15 cellular contexts compared by ENCODE assay signal in the genomic region with DNA sequence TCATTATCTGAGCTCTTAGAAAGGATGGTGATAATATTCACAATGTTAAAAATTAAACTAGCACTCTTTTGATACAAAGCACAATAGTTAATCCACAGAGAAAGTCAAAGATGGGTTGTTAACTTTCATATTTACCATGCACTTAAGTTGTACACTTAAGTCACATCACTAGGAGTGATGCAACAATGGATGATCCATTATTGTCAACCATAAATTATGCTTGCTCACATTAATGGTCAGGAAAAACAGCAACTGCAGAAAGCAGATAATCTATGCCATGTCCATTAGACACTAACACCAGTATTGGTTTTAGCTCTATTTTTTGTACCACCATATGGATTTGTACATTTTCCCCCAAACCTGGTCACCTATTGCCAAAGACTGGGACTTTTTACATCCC.
DNase-seq lines count a peak whose midpoint lies in the region; TF ChIP-seq lines count a peak whose summit lies in the region.
"Had no signal": no experiment of that assay in that cellular context is flagged by ENCODE, and none has a peak within 500 bp of the region (broad histone marks: within the 10 kb centered on the region; RNA-seq: fewer than 3 reads in every experiment).

No MANE protein-coding gene starts in this region.

- H3K9me2 ChIP-seq in hepatocyte (replicated peaks; ENCODE audit: insufficient read depth), result no peaks in the 10 kb centered on the region

- H3K79me2 ChIP-seq in hepatocyte, result no peaks in the 10 kb centered on the region

- H4K20me1 ChIP-seq in hepatocyte (ENCODE audit: insufficient read depth, poor library complexity, severe bottlenecking), result no peaks in the 10 kb centered on the region

- H3K4me1 ChIP-seq in hepatocyte (ENCODE audit: insufficient read depth), result no peaks in the 10 kb centered on the region

- DNase-seq in NCI-H1417 (lab: John Stamatoyannopoulos, UW), result peak in 2 of 3 experiments; percentile 62 to 65
- DNase-seq in NCI-H1417 treated with DMSO at 0.1 percent for 48 hours (lab: John Stamatoyannopoulos, UW), result no peak
- peak; percentile 42 for DNase-seq in DMS53 (lab: John Stamatoyannopoulos, UW)
- peak; percentile 51 for DNase-seq in NCI-H69 (lab: John Stamatoyannopoulos, UW)
- DNase-seq in hepatocyte (ENCODE audit: low spot score), result no peak
- no peak for DNase-seq in activated naive CD4-positive, alpha-beta T cell treated with anti-CD3 and anti-CD28 coated beads, Interleukin-2, amount 50 U/mL, for 16 hours
- no peak for DNase-seq in NCI-H2081 (lab: John Stamatoyannopoulos, UW)
- DNase-seq: ACHN; C1 segment of cervical spinal cord; CD4-positive, alpha-beta T cell; DMS79; HCEC 1CT; HFFc6 had no signal

- peak overlapping the region; percentile 17 for H3K27ac ChIP-seq in hepatocyte
- H3K27ac ChIP-seq: HL-60 had no signal

- no peak for TF ChIP-seq CTCF in hepatocyte (IDR thresholded peaks at IDR 0.05; ENCODE audit: poor library complexity)

- no peaks in the 10 kb centered on the region for H3K36me3 ChIP-seq in hepatocyte (replicated peaks; ENCODE audit: insufficient read depth, low read depth)

- no peak overlapping the region for H3K4me3 ChIP-seq in hepatocyte
- H3K4me3 ChIP-seq: GM12878 had no signal

- H3K27me3 ChIP-seq in hepatocyte, result no peaks in the 10 kb centered on the region

- H3K9me3 ChIP-seq in hepatocyte (ENCODE audit: low read depth), result no peaks in the 10 kb centered on the region

- peak overlapping the region; percentile 42 for H3K4me2 ChIP-seq in hepatocyte

- no peak overlapping the region for H2AFZ ChIP-seq in hepatocyte

Comparison
In these comparisons a context has a peak if more than half of its experiments do, and no peak if none do; other contexts are left out.
1. DNase-seq: peak in NCI-H1417 (2 of 3), DMS53 (single experiment) and NCI-H69 (single experiment); none in NCI-H1417 treated with DMSO at 0.1 percent for 48 hours (single experiment), hepatocyte (single experiment), activated naive CD4-positive, alpha-beta T cell treated with anti-CD3 and anti-CD28 coated beads, Interleukin-2, amount 50 U/mL, for 16 hours (single experiment) and NCI-H2081 (0 of 2).